In the genomic region with DNA sequence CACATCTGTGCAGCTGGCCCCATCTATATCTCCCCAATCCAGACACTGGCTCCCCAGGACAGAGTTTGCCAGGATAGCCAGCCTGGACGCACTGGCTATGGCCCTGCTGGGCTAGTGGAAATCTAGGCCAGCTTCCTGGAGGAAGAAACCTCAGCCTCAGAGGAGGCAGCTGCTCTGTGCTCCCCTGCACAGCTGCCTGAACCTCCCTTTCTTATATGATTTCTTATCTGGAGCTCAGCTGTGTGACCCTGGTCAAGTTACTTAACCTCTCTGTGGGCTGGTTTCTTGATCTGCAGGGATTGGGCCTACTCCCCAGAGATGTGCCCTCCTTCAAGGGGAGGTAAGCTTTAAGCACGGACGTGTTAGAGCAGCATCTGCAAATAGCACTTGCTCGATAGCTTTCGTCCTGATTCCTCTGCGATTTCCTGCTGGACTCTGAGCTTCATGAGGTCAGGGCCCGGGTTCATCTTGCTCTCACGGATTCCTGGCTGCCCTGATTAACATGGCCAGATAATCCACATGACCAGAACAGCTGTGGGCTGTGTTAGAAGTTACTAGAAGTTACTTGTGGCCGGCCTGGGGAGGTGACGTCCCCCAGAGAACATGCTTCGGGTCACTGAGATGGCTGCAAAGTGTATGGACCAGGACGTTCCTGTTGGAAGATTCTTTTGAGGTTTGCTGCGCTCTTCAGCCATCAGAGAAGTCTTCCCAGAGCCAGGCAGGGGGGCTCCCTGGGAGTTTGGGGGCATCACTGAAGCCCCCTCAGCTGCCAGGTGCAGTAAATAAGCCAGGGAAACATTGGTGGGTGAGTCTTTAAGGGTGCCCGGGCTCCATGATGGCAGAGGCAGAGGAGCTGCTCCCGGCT, we compare ENCODE assay signal across 1 cellular context.
A peak's percentile ranks its signal among the peaks of the same experiment; 100 is the strongest.
TF ChIP-seq lines count a peak whose summit lies in the region.

No MANE protein-coding gene starts in this region.

TF ChIP-seq in K562, 482 proteins besides CTCF, POLR2A, EP300 and RAD21 (continued from another document and continues in another):
- TF ChIP-seq, protein P1, sequence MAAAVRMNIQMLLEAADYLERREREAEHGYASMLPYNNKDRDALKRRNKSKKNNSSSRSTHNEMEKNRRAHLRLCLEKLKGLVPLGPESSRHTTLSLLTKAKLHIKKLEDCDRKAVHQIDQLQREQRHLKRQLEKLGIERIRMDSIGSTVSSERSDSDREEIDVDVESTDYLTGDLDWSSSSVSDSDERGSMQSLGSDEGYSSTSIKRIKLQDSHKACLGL (CRISPR knock-in tag; IDR thresholded peaks at IDR 0.05; ENCODE audit: borderline replicate concordance, poor library complexity, severe bottlenecking) = no peak
- TF ChIP-seq TRIM24 (IDR thresholded peaks at IDR 0.05) = no peak
- TF ChIP-seq SMARCA5 (IDR thresholded peaks at IDR 0.05) = peak; percentile 84
- TF ChIP-seq MEIS2 (IDR thresholded peaks at IDR 0.05; ENCODE audit: partially characterized antibody) = no peak
- TF ChIP-seq HNRNPL (IDR thresholded peaks at IDR 0.05; ENCODE audit: low read depth, low read length) = no peak
- no peak for TF ChIP-seq MAZ (CRISPR knock-in tag; conservative IDR thresholded peaks at IDR 0.05 in 1 of 2, IDR thresholded peaks at IDR 0.05 in 1 of 2)
- TF ChIP-seq ZBTB1 (CRISPR knock-in tag; IDR thresholded peaks at IDR 0.05; ENCODE audit: borderline replicate concordance, low read depth) = no peak
- no peak for TF ChIP-seq ELF1 (tag; IDR thresholded peaks at IDR 0.05)
- TF ChIP-seq RHOXF2B (CRISPR knock-in tag; conservative IDR thresholded peaks at IDR 0.05) = no peak
- TF ChIP-seq HMG20B (CRISPR knock-in tag; IDR thresholded peaks at IDR 0.05) = no peak
- TF ChIP-seq PTBP1 (IDR thresholded peaks at IDR 0.05; ENCODE audit: low read depth, low read length) = 0 out of 2 replicates have a peak, but pooled peaks have one; percentile 47
- TF ChIP-seq ZNF274 (IDR thresholded peaks at IDR 0.05; ENCODE audit: borderline replicate concordance, low read depth, low read length) = no peak
- TF ChIP-seq, protein P2, sequence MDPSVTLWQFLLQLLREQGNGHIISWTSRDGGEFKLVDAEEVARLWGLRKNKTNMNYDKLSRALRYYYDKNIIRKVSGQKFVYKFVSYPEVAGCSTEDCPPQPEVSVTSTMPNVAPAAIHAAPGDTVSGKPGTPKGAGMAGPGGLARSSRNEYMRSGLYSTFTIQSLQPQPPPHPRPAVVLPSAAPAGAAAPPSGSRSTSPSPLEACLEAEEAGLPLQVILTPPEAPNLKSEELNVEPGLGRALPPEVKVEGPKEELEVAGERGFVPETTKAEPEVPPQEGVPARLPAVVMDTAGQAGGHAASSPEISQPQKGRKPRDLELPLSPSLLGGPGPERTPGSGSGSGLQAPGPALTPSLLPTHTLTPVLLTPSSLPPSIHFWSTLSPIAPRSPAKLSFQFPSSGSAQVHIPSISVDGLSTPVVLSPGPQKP (CRISPR knock-in tag; IDR thresholded peaks at IDR 0.05) = no peak
- peak in 1 of 2 experiments; percentile 36; a peak in 1 of 4 replicates for TF ChIP-seq RCOR1 (IDR thresholded peaks at IDR 0.05; ENCODE audit: borderline replicate concordance in 1 of 2, low read depth in 2 of 2, low read length in 2 of 2)
- TF ChIP-seq RBM22 (IDR thresholded peaks at IDR 0.05; ENCODE audit: low read depth, low read length, poor library complexity, severe bottlenecking) = no peak
- TF ChIP-seq ZNF586 (CRISPR knock-in tag; conservative IDR thresholded peaks at IDR 0.05) = no peak
- peak; percentile 94 for TF ChIP-seq BCOR (IDR thresholded peaks at IDR 0.05)
- no peak for TF ChIP-seq MAFK (IDR thresholded peaks at IDR 0.05; ENCODE audit: low read length)
- peak; percentile 84 to 90 for TF ChIP-seq KDM1A (IDR thresholded peaks at IDR 0.05)
- TF ChIP-seq CAMTA2 (CRISPR knock-in tag; conservative IDR thresholded peaks at IDR 0.05) = no peak
- TF ChIP-seq, protein P3, sequence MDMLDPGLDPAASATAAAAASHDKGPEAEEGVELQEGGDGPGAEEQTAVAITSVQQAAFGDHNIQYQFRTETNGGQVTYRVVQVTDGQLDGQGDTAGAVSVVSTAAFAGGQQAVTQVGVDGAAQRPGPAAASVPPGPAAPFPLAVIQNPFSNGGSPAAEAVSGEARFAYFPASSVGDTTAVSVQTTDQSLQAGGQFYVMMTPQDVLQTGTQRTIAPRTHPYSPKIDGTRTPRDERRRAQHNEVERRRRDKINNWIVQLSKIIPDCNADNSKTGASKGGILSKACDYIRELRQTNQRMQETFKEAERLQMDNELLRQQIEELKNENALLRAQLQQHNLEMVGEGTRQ (CRISPR knock-in tag; IDR thresholded peaks at IDR 0.05) = no peak
- no peak for TF ChIP-seq TAF9B (IDR thresholded peaks at IDR 0.05; ENCODE audit: partially characterized antibody)
- TF ChIP-seq PRMT5 (CRISPR knock-in tag; IDR thresholded peaks at IDR 0.05) = no peak
- TF ChIP-seq BRCA1 (IDR thresholded peaks at IDR 0.05) = no peak
- TF ChIP-seq BRCA1 (CRISPR knock-in tag; IDR thresholded peaks at IDR 0.05) = no peak
- TF ChIP-seq CBX5 (IDR thresholded peaks at IDR 0.05; ENCODE audit: borderline replicate concordance, low read depth) = no peak
- TF ChIP-seq, protein P4, sequence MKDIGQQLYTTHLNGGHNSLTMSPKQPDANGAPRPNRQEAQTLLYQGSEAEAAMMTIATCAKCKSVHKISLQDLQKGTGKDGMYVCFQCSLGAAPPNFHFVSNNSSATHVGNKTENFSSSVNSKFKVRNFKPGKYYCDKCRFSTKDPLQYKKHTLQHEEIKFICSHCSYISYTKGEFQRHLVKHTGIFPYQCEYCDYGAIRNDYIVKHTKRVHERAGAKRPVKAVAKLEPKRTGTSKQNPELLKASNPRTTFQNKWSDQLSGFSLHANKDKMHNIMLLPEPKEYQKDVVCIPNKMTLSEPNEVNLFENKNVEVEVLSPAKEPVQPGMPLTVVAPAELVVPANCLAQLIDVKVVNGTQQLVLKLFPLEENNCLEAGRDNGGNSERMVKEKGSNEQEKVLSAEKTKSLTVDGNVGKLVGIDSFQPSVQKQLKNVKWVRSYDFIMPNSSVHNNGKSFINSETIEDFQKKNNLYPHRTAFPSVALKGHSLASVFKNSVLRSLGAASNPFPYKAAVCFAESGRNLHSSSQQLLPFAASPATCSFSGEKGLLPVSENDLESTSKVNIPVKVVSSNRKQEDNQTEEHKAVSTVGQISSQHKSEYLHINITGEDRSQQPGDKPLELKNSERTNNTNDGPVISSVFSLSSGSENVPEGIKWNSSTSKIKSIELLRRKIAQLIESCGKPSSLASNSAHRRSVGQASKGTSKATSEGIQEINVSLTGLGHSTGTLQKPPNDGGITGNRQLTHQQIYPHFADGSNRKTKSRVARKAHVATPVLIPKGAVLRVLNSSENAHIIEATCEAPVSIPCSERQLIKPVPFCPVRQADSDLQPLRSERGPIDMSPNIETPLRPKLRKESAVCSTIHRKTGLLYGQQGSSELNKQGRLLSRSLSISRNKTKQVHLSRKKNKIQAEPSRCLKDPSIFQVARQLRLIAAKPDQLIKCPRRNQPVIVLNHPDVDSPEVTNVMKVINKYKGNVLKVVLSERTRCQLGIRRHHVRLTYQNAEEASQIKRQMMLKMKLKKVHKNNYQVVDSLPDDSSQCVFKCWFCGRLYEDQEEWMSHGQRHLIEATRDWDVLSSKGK (CRISPR knock-in tag; IDR thresholded peaks at IDR 0.05) = no peak
- TF ChIP-seq, protein P5, sequence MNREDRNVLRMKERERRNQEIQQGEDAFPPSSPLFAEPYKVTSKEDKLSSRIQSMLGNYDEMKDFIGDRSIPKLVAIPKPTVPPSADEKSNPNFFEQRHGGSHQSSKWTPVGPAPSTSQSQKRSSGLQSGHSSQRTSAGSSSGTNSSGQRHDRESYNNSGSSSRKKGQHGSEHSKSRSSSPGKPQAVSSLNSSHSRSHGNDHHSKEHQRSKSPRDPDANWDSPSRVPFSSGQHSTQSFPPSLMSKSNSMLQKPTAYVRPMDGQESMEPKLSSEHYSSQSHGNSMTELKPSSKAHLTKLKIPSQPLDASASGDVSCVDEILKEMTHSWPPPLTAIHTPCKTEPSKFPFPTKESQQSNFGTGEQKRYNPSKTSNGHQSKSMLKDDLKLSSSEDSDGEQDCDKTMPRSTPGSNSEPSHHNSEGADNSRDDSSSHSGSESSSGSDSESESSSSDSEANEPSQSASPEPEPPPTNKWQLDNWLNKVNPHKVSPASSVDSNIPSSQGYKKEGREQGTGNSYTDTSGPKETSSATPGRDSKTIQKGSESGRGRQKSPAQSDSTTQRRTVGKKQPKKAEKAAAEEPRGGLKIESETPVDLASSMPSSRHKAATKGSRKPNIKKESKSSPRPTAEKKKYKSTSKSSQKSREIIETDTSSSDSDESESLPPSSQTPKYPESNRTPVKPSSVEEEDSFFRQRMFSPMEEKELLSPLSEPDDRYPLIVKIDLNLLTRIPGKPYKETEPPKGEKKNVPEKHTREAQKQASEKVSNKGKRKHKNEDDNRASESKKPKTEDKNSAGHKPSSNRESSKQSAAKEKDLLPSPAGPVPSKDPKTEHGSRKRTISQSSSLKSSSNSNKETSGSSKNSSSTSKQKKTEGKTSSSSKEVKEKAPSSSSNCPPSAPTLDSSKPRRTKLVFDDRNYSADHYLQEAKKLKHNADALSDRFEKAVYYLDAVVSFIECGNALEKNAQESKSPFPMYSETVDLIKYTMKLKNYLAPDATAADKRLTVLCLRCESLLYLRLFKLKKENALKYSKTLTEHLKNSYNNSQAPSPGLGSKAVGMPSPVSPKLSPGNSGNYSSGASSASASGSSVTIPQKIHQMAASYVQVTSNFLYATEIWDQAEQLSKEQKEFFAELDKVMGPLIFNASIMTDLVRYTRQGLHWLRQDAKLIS (CRISPR knock-in tag; IDR thresholded peaks at IDR 0.05) = no peak
- TF ChIP-seq, protein P6, sequence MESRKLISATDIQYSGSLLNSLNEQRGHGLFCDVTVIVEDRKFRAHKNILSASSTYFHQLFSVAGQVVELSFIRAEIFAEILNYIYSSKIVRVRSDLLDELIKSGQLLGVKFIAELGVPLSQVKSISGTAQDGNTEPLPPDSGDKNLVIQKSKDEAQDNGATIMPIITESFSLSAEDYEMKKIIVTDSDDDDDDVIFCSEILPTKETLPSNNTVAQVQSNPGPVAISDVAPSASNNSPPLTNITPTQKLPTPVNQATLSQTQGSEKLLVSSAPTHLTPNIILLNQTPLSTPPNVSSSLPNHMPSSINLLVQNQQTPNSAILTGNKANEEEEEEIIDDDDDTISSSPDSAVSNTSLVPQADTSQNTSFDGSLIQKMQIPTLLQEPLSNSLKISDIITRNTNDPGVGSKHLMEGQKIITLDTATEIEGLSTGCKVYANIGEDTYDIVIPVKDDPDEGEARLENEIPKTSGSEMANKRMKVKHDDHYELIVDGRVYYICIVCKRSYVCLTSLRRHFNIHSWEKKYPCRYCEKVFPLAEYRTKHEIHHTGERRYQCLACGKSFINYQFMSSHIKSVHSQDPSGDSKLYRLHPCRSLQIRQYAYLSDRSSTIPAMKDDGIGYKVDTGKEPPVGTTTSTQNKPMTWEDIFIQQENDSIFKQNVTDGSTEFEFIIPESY (CRISPR knock-in tag; IDR thresholded peaks at IDR 0.05) = no peak
- TF ChIP-seq, protein P7, sequence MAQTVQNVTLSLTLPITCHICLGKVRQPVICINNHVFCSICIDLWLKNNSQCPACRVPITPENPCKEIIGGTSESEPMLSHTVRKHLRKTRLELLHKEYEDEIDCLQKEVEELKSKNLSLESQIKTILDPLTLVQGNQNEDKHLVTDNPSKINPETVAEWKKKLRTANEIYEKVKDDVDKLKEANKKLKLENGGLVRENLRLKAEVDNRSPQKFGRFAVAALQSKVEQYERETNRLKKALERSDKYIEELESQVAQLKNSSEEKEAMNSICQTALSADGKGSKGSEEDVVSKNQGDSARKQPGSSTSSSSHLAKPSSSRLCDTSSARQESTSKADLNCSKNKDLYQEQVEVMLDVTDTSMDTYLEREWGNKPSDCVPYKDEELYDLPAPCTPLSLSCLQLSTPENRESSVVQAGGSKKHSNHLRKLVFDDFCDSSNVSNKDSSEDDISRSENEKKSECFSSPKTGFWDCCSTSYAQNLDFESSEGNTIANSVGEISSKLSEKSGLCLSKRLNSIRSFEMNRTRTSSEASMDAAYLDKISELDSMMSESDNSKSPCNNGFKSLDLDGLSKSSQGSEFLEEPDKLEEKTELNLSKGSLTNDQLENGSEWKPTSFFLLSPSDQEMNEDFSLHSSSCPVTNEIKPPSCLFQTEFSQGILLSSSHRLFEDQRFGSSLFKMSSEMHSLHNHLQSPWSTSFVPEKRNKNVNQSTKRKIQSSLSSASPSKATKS (CRISPR knock-in tag; IDR thresholded peaks at IDR 0.05) = no peak
- TF ChIP-seq ZNF263 (CRISPR knock-in tag; IDR thresholded peaks at IDR 0.05; ENCODE audit: borderline replicate concordance) = no peak
- TF ChIP-seq NR2C2 (CRISPR knock-in tag; IDR thresholded peaks at IDR 0.05) = no peak
- TF ChIP-seq NR2C2 (tag; IDR thresholded peaks at IDR 0.05) = no peak
- TF ChIP-seq, protein P8, sequence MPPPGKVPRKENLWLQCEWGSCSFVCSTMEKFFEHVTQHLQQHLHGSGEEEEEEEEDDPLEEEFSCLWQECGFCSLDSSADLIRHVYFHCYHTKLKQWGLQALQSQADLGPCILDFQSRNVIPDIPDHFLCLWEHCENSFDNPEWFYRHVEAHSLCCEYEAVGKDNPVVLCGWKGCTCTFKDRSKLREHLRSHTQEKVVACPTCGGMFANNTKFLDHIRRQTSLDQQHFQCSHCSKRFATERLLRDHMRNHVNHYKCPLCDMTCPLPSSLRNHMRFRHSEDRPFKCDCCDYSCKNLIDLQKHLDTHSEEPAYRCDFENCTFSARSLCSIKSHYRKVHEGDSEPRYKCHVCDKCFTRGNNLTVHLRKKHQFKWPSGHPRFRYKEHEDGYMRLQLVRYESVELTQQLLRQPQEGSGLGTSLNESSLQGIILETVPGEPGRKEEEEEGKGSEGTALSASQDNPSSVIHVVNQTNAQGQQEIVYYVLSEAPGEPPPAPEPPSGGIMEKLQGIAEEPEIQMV (tag; conservative IDR thresholded peaks at IDR 0.05; ENCODE audit: low read depth) = no peak
- no peak for TF ChIP-seq SRSF9 (IDR thresholded peaks at IDR 0.05; ENCODE audit: borderline replicate concordance, low read depth, low read length)
- TF ChIP-seq, protein P9, sequence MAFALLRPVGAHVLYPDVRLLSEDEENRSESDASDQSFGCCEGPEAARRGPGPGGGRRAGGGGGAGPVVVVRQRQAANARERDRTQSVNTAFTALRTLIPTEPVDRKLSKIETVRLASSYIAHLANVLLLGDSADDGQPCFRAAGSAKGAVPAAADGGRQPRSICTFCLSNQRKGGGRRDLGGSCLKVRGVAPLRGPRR (CRISPR knock-in tag; IDR thresholded peaks at IDR 0.05) = no peak
- no peak for TF ChIP-seq MCM7 (IDR thresholded peaks at IDR 0.05)
- no peak for TF ChIP-seq XRCC5 (IDR thresholded peaks at IDR 0.05; ENCODE audit: low read depth, low read length)
- no peak for TF ChIP-seq TAF15 (IDR thresholded peaks at IDR 0.05; ENCODE audit: low read depth, low read length)
- TF ChIP-seq ZNF143 (CRISPR knock-in tag; IDR thresholded peaks at IDR 0.05) = no peak
- no peak for TF ChIP-seq ZNF764 (CRISPR knock-in tag; IDR thresholded peaks at IDR 0.05; ENCODE audit: low read depth)
- TF ChIP-seq CTBP1 (IDR thresholded peaks at IDR 0.05; ENCODE audit: borderline replicate concordance) = no peak
- TF ChIP-seq HNRNPH1 (optimal IDR thresholded peaks at IDR 0.05; ENCODE audit: low read depth, low read length) = no peak
- TF ChIP-seq, protein P10, sequence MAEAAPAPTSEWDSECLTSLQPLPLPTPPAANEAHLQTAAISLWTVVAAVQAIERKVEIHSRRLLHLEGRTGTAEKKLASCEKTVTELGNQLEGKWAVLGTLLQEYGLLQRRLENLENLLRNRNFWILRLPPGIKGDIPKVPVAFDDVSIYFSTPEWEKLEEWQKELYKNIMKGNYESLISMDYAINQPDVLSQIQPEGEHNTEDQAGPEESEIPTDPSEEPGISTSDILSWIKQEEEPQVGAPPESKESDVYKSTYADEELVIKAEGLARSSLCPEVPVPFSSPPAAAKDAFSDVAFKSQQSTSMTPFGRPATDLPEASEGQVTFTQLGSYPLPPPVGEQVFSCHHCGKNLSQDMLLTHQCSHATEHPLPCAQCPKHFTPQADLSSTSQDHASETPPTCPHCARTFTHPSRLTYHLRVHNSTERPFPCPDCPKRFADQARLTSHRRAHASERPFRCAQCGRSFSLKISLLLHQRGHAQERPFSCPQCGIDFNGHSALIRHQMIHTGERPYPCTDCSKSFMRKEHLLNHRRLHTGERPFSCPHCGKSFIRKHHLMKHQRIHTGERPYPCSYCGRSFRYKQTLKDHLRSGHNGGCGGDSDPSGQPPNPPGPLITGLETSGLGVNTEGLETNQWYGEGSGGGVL (CRISPR knock-in tag; IDR thresholded peaks at IDR 0.05) = no peak
